Comparison of ENCODE assay signal across 1 cellular context in genomic region chr17:41648411-41649195, GRCh38.
A peak's percentile ranks its signal among the peaks of the same experiment; 100 is the strongest.
TF ChIP-seq lines count a peak whose summit lies in the region.

No MANE protein-coding gene starts in this region.

TF ChIP-seq in HepG2, 621 proteins besides CTCF, POLR2A, EP300 and RAD21 (continued from another document and continues in another):
- TF ChIP-seq AHDC1 (CRISPR knock-in tag; IDR thresholded peaks at IDR 0.05; ENCODE audit: borderline replicate concordance) (no peak), TAF15 (IDR thresholded peaks at IDR 0.05; ENCODE audit: low read depth, low read length, poor library complexity, severe bottlenecking) (peak; percentile 59), SKIL (CRISPR knock-in tag; IDR thresholded peaks at IDR 0.05; ENCODE audit: borderline replicate concordance) (no peak), FOXP4 (CRISPR knock-in tag; IDR thresholded peaks at IDR 0.05) (0 out of 2 replicates have a peak, but pooled peaks have one; percentile 26), ZNF607 (CRISPR knock-in tag; IDR thresholded peaks at IDR 0.05; ENCODE audit: borderline replicate concordance) (no peak), MLLT10 (CRISPR knock-in tag; IDR thresholded peaks at IDR 0.05) (no peak), ZSCAN31 (CRISPR knock-in tag; IDR thresholded peaks at IDR 0.05; ENCODE audit: low read depth) (no peak), ZNF337 (CRISPR knock-in tag; IDR thresholded peaks at IDR 0.05; ENCODE audit: borderline replicate concordance, low read depth) (0 out of 2 replicates have a peak, but pooled peaks have one; percentile 13), LBX2 (CRISPR knock-in tag; IDR thresholded peaks at IDR 0.05; ENCODE audit: borderline replicate concordance) (0 out of 2 replicates have a peak, but pooled peaks have one; percentile 61), ZNF777 (CRISPR knock-in tag; IDR thresholded peaks at IDR 0.05) (peak; percentile 78), YY1 (IDR thresholded peaks at IDR 0.05; ENCODE audit: insufficient read depth, insufficient replicate concordance, low read depth, low read length) (peak; percentile 36), ARNT2 (CRISPR knock-in tag; IDR thresholded peaks at IDR 0.05; ENCODE audit: low read depth) (peak; percentile 61; the same call in 1 of the 2 replicates), TARDBP (CRISPR knock-in tag; IDR thresholded peaks at IDR 0.05) (peak; percentile 35; the same call in 1 of the 2 replicates), ZNF891 (CRISPR knock-in tag; IDR thresholded peaks at IDR 0.05) (no peak), SMC3 (IDR thresholded peaks at IDR 0.05; ENCODE audit: low read length) (peak; percentile 39; the same call in 1 of the 2 replicates), RXRB (CRISPR knock-in tag; IDR thresholded peaks at IDR 0.05; ENCODE audit: borderline replicate concordance) (peak; percentile 29; the same call in 1 of the 2 replicates), RNF219 (CRISPR knock-in tag; IDR thresholded peaks at IDR 0.05) (no peak), NCOA5 (CRISPR knock-in tag; IDR thresholded peaks at IDR 0.05) (no peak), ZNF615 (CRISPR knock-in tag; IDR thresholded peaks at IDR 0.05; ENCODE audit: borderline replicate concordance) (no peak), THAP9 (CRISPR knock-in tag; IDR thresholded peaks at IDR 0.05; ENCODE audit: borderline replicate concordance) (0 out of 2 replicates have a peak, but pooled peaks have one; percentile 56), ZNF362 (CRISPR knock-in tag; IDR thresholded peaks at IDR 0.05; ENCODE audit: borderline replicate concordance) (peak; percentile 45; the same call in 1 of the 2 replicates), ZFP36L1 (CRISPR knock-in tag; IDR thresholded peaks at IDR 0.05) (no peak), ZNF432 (CRISPR knock-in tag; IDR thresholded peaks at IDR 0.05; ENCODE audit: borderline replicate concordance) (no peak), ZNF180 (CRISPR knock-in tag; IDR thresholded peaks at IDR 0.05; ENCODE audit: borderline replicate concordance, low read depth) (0 out of 2 replicates have a peak, but pooled peaks have one; percentile 74), ZNF44 (CRISPR knock-in tag; IDR thresholded peaks at IDR 0.05) (peak; percentile 87; the same call in 1 of the 2 replicates), NAIF1 (CRISPR knock-in tag; IDR thresholded peaks at IDR 0.05; ENCODE audit: borderline replicate concordance) (no peak), KLF16 (CRISPR knock-in tag; IDR thresholded peaks at IDR 0.05) (0 out of 4 replicates have a peak, but pooled peaks of 1 of the 2 experiments have one; percentile 38), HOXA5 (CRISPR knock-in tag; IDR thresholded peaks at IDR 0.05) (no peak), ZNF619 (CRISPR knock-in tag; IDR thresholded peaks at IDR 0.05) (peak; percentile 59; the same call in 1 of the 2 replicates), SMARCE1 (IDR thresholded peaks at IDR 0.05; ENCODE audit: borderline replicate concordance) (no peak), ZNF326 (CRISPR knock-in tag; IDR thresholded peaks at IDR 0.05; ENCODE audit: borderline replicate concordance) (no peak), ZNF263 (CRISPR knock-in tag; IDR thresholded peaks at IDR 0.05) (peak; percentile 61), PHF5A (CRISPR knock-in tag; IDR thresholded peaks at IDR 0.05; ENCODE audit: low read depth, unreplicated experiment) (no peak), DNMT1 (CRISPR knock-in tag; IDR thresholded peaks at IDR 0.05) (no peak), HDAC1 (CRISPR knock-in tag; IDR thresholded peaks at IDR 0.05) (no peak), UBTF (CRISPR knock-in tag; IDR thresholded peaks at IDR 0.05) (0 out of 2 replicates have a peak, but pooled peaks have one; percentile 44), ZNF670 (CRISPR knock-in tag; IDR thresholded peaks at IDR 0.05; ENCODE audit: borderline replicate concordance) (peak; percentile 76; the same call in 1 of the 2 replicates), ZNF839 (CRISPR knock-in tag; IDR thresholded peaks at IDR 0.05; ENCODE audit: borderline replicate concordance) (0 out of 2 replicates have a peak, but pooled peaks have one; percentile 54), SP2 (CRISPR knock-in tag; IDR thresholded peaks at IDR 0.05) (no peak; the same call in 1 of the 2 replicates), ARID2 (CRISPR knock-in tag; IDR thresholded peaks at IDR 0.05; ENCODE audit: borderline replicate concordance) (0 out of 2 replicates have a peak, but pooled peaks have one; percentile 57), ZNF350 (CRISPR knock-in tag; IDR thresholded peaks at IDR 0.05; ENCODE audit: borderline replicate concordance, low read depth) (peak; percentile 72; the same call in 1 of the 2 replicates)
